8 cellular contexts compared by ENCODE assay signal in genomic region chr7:140673063-140673769, GRCh38. TPM values are rescaled to one million over a fixed set of nuclear protein-coding genes. Genes with fewer than 3 reads are reported as not detected.
DNase-seq lines count a peak whose midpoint lies in the region; ATAC-seq and TF ChIP-seq lines count a peak whose summit lies in the region.

No MANE protein-coding gene starts in this region.

- peaks cover 0 to 3% (median 0%) of the 10 kb centered on the region in 3 experiments; a peak in 2 of 7 replicates for H3K36me3 Mint-ChIP-seq in H9 (ENCODE audit: insufficient read depth in 1 of 3, low read depth in 3 of 3)

- H2AK5ac ChIP-seq in H9 (ENCODE audit: insufficient read length, low read length): no peak overlapping the region

- H2BK15ac ChIP-seq in H9 (ENCODE audit: low read depth, low read length): no peak overlapping the region

- no peak overlapping the region for H3K27ac Mint-ChIP-seq in H9

- no peaks in the 10 kb centered on the region for H3K36me3 ChIP-seq in mucosa of descending colon (ENCODE audit: low read depth)

- no peak for TF ChIP-seq CTCF in GM10248 (IDR thresholded peaks at IDR 0.05; ENCODE audit: control extremely low read depth, extremely low read depth, low read depth, missing control alignments)
- TF ChIP-seq CTCF in H9 (conservative IDR thresholded peaks at IDR 0.05): no peak
- no peak for TF ChIP-seq CTCF in NB4 (IDR thresholded peaks at IDR 0.05; ENCODE audit: low read depth, low read length)
- no peak for TF ChIP-seq CTCF in mucosa of descending colon (IDR thresholded peaks at IDR 0.05)

- H2AFZ ChIP-seq in H9 (ENCODE audit: low read length): no peak overlapping the region

- H2BK20ac ChIP-seq in H9 (ENCODE audit: low read depth, low read length, poor library complexity, severe bottlenecking): no peak overlapping the region

- POLR2A ChIA-PET in GM10248 (lab: Yijun Ruan, JAX): no interaction called here

- H3K9me3 Mint-ChIP-seq in H9: no peaks in the 10 kb centered on the region

- H3K23me2 ChIP-seq in H9 (ENCODE audit: insufficient read length, low read depth, low read length, poor library complexity, severe bottlenecking): peaks cover 6% of the 10 kb centered on the region

- H3K4me3 Mint-ChIP-seq in H9: peak overlapping the region; percentile 72 to 85

- no peaks in the 10 kb centered on the region for H3K9me3 ChIP-seq in H9 (ENCODE audit: control insufficient read depth, low read depth, low read length)
- no peaks in the 10 kb centered on the region for H3K9me3 ChIP-seq in mucosa of descending colon

- H2BK12ac ChIP-seq in H9 (ENCODE audit: insufficient read length, low read depth, low read length): no peak overlapping the region

- no peaks in the 10 kb centered on the region for H3K79me1 ChIP-seq in H9 (ENCODE audit: insufficient read depth, low read depth, low read length, poor library complexity, severe bottlenecking)

- CTCF ChIA-PET in GM10248 (lab: Yijun Ruan, JAX): interaction anchor here (0.7 to 4.2 kb wide), 6 partner anchors 13 to 342 kb away, joined by 3 to 23 read pairs (median 4); partner anchors contain the start of gene MRPS33

- ATAC-seq in mucosa of descending colon: peak; percentile 84

- H3T11ph ChIP-seq in H9 (ENCODE audit: low read length): no peak overlapping the region

- H3K4me1 ChIP-seq in H9 (ENCODE audit: insufficient read depth, low read length) (no peaks in the 10 kb centered on the region; the same call in 1 of the 2 replicates), mucosa of descending colon (ENCODE audit: low read depth) (peaks cover 24% of the 10 kb centered on the region)

- H3K18ac ChIP-seq in H9 (ENCODE audit: insufficient read length, low read depth, low read length): no peak overlapping the region

- TF ChIP-seq POLR2A in NB4 (IDR thresholded peaks at IDR 0.05; ENCODE audit: extremely low read depth, insufficient read length): no peak

- WGBS in H9 (ENCODE audit: extremely low coverage, insufficient read length, low lambda C conversion rate): no CpG with 5 or more reads among the region's 72 CpGs

- no peak overlapping the region for H3K27ac ChIP-seq in H9 (ENCODE audit: insufficient read length, low read depth, low read length)

- no peaks in the 10 kb centered on the region for H3K79me2 ChIP-seq in H9 (ENCODE audit: insufficient read depth, low read length)

- H3K4me2 ChIP-seq in H9 (ENCODE audit: insufficient read depth, insufficient read length, low read length): peak overlapping the region; percentile 55

- H3K56ac ChIP-seq in H9 (ENCODE audit: insufficient read length, low read depth, low read length): no peak overlapping the region

- no peak overlapping the region for H4K91ac ChIP-seq in H9 (ENCODE audit: insufficient read length, low read depth, low read length)

- DNase-seq in GM10248 (ENCODE audit: extremely low spot score) (peak; percentile 66), H9 (peak; percentile 78), NB4 (ENCODE audit: low read depth) (peak; percentile 48), mucosa of descending colon (peak; percentile 84 to 87 (median 86)), NOMO-1 treated with DMSO at 0.1 percent for 48 hours (lab: John Stamatoyannopoulos, UW; ENCODE audit: unreplicated experiment) (no peak)
- DNase-seq in activated CD4-positive, alpha-beta T cell treated with anti-CD3 and anti-CD28 coated beads, Interleukin-2, amount 50 U/mL, for 1 hour: peak; percentile 62
- DNase-seq in effector CD8-positive, alpha-beta T cell (lab: John Stamatoyannopoulos, UW): peak; percentile 39
- DNase-seq in stimulated activated CD8-positive, alpha-beta memory T cell treated with anti-CD3 and anti-CD28 coated beads, Interleukin-4, amount 100 ng/mL, for 24 hours (ENCODE audit: low read depth): peak; percentile 38

- peaks cover 15 to 18% of the 10 kb centered on the region in 2 experiments for H3K4me1 Mint-ChIP-seq in H9

- H3K14ac ChIP-seq in H9 (ENCODE audit: insufficient read depth, low read length): 0 out of 2 replicates have a peak overlapping the region, but pooled peaks have one; percentile 0

- no peak overlapping the region for H4K8ac ChIP-seq in H9 (replicated peaks; ENCODE audit: insufficient read length, low read depth, low read length)

- no peak overlapping the region for H2BK120ac ChIP-seq in H9 (ENCODE audit: low read depth, low read length, poor library complexity, severe bottlenecking)

- H4K20me1 ChIP-seq in H9 (ENCODE audit: control insufficient read depth, insufficient read depth, insufficient read length): no peaks in the 10 kb centered on the region

- intact Hi-C loops in mucosa of descending colon (cut with DNase I, micrococcal nuclease): no loop called here

- H4K5ac ChIP-seq in H9 (ENCODE audit: insufficient read length, low read depth, low read length): no peak overlapping the region

- H3K23ac ChIP-seq in H9 (ENCODE audit: insufficient read length, low read depth, low read length): no peak overlapping the region

- H3K4me3 ChIP-seq in NB4 (ENCODE audit: low read depth, low read length): peak overlapping the region; percentile 37
- peak overlapping the region; percentile 39 for H3K4me3 ChIP-seq in mucosa of descending colon

- no peak overlapping the region for H2BK5ac ChIP-seq in H9 (ENCODE audit: insufficient read length, low read length)

- H3K27me3 Mint-ChIP-seq in H9 (ENCODE audit: low read depth): peaks cover 3% of the 10 kb centered on the region; the same call in 1 of the 2 replicates

- H3K9ac ChIP-seq in H9 (ENCODE audit: extremely low read depth, insufficient read length, low read length): no peak overlapping the region

- H3K27me3 ChIP-seq in H9 (ENCODE audit: insufficient read depth, low read length): no peaks in the 10 kb centered on the region; the same call in 1 of the 2 replicates

- H3K4ac ChIP-seq in H9 (ENCODE audit: low read depth, low read length): no peak overlapping the region

RNA-seq across cellular contexts. Expression of gene ADCK2, which starts 0.5 kb away (rescaled TPM):
- total RNA-seq in H9 (2021) (12.3 and 12.4 TPM in 2 replicates), mucosa of descending colon (10 to 100 TPM; 23.2 to 29.4 (median 27.6) TPM)

RNA-seq across cellular contexts. Expression of gene NDUFB2, which starts 23.3 kb away (rescaled TPM):
- total RNA-seq in H9 (2021) (177 and 185 TPM in 2 replicates), mucosa of descending colon (100 to 1,000 TPM; 209 to 226 (median 210) TPM)

RNA-seq across cellular contexts. Expression of gene DENND2A, which starts 32.6 kb away (rescaled TPM):
- 7.3 and 8.2 TPM in 2 replicates for total RNA-seq in H9 (2021)
- 10 to 100 TPM in 2 of 3 donors, 1 to 10 TPM in 1; 8.4 to 17.7 (median 10.1) TPM for total RNA-seq in mucosa of descending colon
